Comparison of ENCODE assay signal across 1 cellular context in the genomic region with DNA sequence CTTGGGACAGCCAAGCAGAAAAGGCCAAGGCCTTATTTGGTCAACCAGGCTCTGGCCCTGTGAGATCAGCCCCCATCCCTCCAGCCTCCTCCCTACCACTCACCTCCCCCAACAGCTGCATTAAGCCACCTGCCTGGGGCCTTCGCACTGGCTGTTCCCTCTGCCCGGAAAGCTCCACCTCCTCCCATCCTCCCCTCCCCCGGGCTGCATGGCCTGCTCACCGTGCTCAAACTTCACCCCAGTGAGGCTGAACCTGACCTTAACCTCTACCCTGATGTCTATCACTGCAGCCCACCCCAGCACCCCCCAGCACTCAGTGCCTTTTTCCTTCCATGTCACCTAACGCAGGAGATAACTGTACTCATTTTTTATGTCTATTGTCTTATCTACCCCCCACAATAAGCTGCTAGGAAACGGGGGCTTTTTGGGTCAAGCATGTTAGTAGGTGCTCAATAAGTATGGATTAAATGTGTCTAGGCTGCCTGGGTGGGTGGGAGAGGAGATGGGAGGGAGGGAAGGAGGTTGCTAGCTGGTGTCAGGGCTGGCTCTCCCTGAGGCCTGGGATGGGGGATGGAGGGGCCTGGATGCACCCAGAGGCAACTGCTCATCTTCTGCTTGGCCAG.
TF ChIP-seq lines count a peak whose summit lies in the region.

No MANE protein-coding gene starts in this region.

TF ChIP-seq in GM12878, 131 proteins besides CTCF, POLR2A, EP300 and RAD21 (continues in another document):
- TF ChIP-seq BHLHE40 (IDR thresholded peaks at IDR 0.05; ENCODE audit: borderline replicate concordance in 1 of 2, low read depth in 2 of 2, low read length in 1 of 2) (peak; percentile 50 to 71; a peak in 2 of 4 replicates), ZNF217 (IDR thresholded peaks at IDR 0.05) (no peak), ATF7 (IDR thresholded peaks at IDR 0.05; ENCODE audit: low read depth) (peak; percentile 64), ESRRA (IDR thresholded peaks at IDR 0.05; ENCODE audit: low read length) (no peak), CBFB (IDR thresholded peaks at IDR 0.05; ENCODE audit: low read depth) (peak; percentile 58; the same call in 1 of the 2 replicates), NFIC (IDR thresholded peaks at IDR 0.05; ENCODE audit: low read depth, low read length) (no peak), IKZF1 (conservative IDR thresholded peaks at IDR 0.05) (peak; percentile 78; the same call in 1 of the 2 replicates), NRF1 (conservative IDR thresholded peaks at IDR 0.05; ENCODE audit: low read depth, low read length) (no peak), NR2F1 (conservative IDR thresholded peaks at IDR 0.05) (peak; percentile 85), BRCA1 (IDR thresholded peaks at IDR 0.05; ENCODE audit: low read depth, low read length) (no peak), ZNF24 (IDR thresholded peaks at IDR 0.05) (0 out of 2 replicates have a peak, but pooled peaks have one; percentile 39), EGR1 (IDR thresholded peaks at IDR 0.05; ENCODE audit: borderline replicate concordance in 1 of 2, low read depth in 2 of 2, low read length in 2 of 2) (peak in 1 of 2 experiments; percentile 51; a peak in 1 of 3 replicates), SUZ12 (IDR thresholded peaks at IDR 0.05; ENCODE audit: unreplicated experiment) (no peak), RAD51 (IDR thresholded peaks at IDR 0.05) (peak; percentile 18; the same call in 1 of the 2 replicates), RFX5 (IDR thresholded peaks at IDR 0.05; ENCODE audit: low read depth, low read length) (no peak), CHD2 (IDR thresholded peaks at IDR 0.05; ENCODE audit: borderline replicate concordance, low read depth, low read length) (peak; percentile 92), BCL11A (IDR thresholded peaks at IDR 0.05; ENCODE audit: low read depth, low read length) (0 out of 2 replicates have a peak, but pooled peaks have one; percentile 27), HDGF (IDR thresholded peaks at IDR 0.05) (0 out of 2 replicates have a peak, but pooled peaks have one; percentile 89), JUND (IDR thresholded peaks at IDR 0.05; ENCODE audit: low read depth, low read length) (no peak), CHD4 (IDR thresholded peaks at IDR 0.05) (no peak)
- TF ChIP-seq, protein P1, sequence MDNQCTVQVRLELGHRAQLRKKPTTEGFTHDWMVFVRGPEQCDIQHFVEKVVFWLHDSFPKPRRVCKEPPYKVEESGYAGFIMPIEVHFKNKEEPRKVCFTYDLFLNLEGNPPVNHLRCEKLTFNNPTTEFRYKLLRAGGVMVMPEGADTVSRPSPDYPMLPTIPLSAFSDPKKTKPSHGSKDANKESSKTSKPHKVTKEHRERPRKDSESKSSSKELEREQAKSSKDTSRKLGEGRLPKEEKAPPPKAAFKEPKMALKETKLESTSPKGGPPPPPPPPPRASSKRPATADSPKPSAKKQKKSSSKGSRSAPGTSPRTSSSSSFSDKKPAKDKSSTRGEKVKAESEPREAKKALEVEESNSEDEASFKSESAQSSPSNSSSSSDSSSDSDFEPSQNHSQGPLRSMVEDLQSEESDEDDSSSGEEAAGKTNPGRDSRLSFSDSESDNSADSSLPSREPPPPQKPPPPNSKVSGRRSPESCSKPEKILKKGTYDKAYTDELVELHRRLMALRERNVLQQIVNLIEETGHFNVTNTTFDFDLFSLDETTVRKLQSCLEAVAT (IDR thresholded peaks at IDR 0.05): peak; percentile 80
- TF ChIP-seq, protein P2, sequence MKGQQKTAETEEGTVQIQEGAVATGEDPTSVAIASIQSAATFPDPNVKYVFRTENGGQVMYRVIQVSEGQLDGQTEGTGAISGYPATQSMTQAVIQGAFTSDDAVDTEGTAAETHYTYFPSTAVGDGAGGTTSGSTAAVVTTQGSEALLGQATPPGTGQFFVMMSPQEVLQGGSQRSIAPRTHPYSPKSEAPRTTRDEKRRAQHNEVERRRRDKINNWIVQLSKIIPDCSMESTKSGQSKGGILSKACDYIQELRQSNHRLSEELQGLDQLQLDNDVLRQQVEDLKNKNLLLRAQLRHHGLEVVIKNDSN (IDR thresholded peaks at IDR 0.05; ENCODE audit: borderline replicate concordance, extremely low read length, insufficient read depth, low read depth, low read length): peak; percentile 5
- TF ChIP-seq, protein P3, sequence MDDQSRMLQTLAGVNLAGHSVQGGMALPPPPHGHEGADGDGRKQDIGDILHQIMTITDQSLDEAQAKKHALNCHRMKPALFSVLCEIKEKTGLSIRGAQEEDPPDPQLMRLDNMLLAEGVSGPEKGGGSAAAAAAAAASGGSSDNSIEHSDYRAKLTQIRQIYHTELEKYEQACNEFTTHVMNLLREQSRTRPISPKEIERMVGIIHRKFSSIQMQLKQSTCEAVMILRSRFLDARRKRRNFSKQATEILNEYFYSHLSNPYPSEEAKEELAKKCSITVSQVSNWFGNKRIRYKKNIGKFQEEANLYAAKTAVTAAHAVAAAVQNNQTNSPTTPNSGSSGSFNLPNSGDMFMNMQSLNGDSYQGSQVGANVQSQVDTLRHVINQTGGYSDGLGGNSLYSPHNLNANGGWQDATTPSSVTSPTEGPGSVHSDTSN (IDR thresholded peaks at IDR 0.05; ENCODE audit: insufficient replicate concordance, low read depth, low read length): peak; percentile 44
- TF ChIP-seq, protein P4, sequence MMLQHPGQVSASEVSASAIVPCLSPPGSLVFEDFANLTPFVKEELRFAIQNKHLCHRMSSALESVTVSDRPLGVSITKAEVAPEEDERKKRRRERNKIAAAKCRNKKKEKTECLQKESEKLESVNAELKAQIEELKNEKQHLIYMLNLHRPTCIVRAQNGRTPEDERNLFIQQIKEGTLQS (IDR thresholded peaks at IDR 0.05; ENCODE audit: borderline replicate concordance, extremely low read depth, low read depth, low read length): no peak
- TF ChIP-seq, protein P5, sequence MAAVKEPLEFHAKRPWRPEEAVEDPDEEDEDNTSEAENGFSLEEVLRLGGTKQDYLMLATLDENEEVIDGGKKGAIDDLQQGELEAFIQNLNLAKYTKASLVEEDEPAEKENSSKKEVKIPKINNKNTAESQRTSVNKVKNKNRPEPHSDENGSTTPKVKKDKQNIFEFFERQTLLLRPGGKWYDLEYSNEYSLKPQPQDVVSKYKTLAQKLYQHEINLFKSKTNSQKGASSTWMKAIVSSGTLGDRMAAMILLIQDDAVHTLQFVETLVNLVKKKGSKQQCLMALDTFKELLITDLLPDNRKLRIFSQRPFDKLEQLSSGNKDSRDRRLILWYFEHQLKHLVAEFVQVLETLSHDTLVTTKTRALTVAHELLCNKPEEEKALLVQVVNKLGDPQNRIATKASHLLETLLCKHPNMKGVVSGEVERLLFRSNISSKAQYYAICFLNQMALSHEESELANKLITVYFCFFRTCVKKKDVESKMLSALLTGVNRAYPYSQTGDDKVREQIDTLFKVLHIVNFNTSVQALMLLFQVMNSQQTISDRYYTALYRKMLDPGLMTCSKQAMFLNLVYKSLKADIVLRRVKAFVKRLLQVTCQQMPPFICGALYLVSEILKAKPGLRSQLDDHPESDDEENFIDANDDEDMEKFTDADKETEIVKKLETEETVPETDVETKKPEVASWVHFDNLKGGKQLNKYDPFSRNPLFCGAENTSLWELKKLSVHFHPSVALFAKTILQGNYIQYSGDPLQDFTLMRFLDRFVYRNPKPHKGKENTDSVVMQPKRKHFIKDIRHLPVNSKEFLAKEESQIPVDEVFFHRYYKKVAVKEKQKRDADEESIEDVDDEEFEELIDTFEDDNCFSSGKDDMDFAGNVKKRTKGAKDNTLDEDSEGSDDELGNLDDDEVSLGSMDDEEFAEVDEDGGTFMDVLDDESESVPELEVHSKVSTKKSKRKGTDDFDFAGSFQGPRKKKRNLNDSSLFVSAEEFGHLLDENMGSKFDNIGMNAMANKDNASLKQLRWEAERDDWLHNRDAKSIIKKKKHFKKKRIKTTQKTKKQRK (IDR thresholded peaks at IDR 0.05; ENCODE audit: low read depth, low read length): no peak
- TF ChIP-seq, protein P6, sequence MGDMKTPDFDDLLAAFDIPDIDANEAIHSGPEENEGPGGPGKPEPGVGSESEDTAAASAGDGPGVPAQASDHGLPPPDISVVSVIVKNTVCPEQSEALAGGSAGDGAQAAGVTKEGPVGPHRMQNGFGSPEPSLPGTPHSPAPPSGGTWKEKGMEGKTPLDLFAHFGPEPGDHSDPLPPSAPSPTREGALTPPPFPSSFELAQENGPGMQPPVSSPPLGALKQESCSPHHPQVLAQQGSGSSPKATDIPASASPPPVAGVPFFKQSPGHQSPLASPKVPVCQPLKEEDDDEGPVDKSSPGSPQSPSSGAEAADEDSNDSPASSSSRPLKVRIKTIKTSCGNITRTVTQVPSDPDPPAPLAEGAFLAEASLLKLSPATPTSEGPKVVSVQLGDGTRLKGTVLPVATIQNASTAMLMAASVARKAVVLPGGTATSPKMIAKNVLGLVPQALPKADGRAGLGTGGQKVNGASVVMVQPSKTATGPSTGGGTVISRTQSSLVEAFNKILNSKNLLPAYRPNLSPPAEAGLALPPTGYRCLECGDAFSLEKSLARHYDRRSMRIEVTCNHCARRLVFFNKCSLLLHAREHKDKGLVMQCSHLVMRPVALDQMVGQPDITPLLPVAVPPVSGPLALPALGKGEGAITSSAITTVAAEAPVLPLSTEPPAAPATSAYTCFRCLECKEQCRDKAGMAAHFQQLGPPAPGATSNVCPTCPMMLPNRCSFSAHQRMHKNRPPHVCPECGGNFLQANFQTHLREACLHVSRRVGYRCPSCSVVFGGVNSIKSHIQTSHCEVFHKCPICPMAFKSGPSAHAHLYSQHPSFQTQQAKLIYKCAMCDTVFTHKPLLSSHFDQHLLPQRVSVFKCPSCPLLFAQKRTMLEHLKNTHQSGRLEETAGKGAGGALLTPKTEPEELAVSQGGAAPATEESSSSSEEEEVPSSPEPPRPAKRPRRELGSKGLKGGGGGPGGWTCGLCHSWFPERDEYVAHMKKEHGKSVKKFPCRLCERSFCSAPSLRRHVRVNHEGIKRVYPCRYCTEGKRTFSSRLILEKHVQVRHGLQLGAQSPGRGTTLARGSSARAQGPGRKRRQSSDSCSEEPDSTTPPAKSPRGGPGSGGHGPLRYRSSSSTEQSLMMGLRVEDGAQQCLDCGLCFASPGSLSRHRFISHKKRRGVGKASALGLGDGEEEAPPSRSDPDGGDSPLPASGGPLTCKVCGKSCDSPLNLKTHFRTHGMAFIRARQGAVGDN (IDR thresholded peaks at IDR 0.05): peak; percentile 85
- TF ChIP-seq, protein P7, sequence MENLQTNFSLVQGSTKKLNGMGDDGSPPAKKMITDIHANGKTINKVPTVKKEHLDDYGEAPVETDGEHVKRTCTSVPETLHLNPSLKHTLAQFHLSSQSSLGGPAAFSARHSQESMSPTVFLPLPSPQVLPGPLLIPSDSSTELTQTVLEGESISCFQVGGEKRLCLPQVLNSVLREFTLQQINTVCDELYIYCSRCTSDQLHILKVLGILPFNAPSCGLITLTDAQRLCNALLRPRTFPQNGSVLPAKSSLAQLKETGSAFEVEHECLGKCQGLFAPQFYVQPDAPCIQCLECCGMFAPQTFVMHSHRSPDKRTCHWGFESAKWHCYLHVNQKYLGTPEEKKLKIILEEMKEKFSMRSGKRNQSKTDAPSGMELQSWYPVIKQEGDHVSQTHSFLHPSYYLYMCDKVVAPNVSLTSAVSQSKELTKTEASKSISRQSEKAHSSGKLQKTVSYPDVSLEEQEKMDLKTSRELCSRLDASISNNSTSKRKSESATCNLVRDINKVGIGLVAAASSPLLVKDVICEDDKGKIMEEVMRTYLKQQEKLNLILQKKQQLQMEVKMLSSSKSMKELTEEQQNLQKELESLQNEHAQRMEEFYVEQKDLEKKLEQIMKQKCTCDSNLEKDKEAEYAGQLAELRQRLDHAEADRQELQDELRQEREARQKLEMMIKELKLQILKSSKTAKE (IDR thresholded peaks at IDR 0.05; ENCODE audit: low read depth, poor library complexity, severe bottlenecking): peak; percentile 71
- TF ChIP-seq, protein P8, sequence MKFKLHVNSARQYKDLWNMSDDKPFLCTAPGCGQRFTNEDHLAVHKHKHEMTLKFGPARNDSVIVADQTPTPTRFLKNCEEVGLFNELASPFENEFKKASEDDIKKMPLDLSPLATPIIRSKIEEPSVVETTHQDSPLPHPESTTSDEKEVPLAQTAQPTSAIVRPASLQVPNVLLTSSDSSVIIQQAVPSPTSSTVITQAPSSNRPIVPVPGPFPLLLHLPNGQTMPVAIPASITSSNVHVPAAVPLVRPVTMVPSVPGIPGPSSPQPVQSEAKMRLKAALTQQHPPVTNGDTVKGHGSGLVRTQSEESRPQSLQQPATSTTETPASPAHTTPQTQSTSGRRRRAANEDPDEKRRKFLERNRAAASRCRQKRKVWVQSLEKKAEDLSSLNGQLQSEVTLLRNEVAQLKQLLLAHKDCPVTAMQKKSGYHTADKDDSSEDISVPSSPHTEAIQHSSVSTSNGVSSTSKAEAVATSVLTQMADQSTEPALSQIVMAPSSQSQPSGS (IDR thresholded peaks at IDR 0.05; ENCODE audit: low read length): no peak
- TF ChIP-seq, protein P9, sequence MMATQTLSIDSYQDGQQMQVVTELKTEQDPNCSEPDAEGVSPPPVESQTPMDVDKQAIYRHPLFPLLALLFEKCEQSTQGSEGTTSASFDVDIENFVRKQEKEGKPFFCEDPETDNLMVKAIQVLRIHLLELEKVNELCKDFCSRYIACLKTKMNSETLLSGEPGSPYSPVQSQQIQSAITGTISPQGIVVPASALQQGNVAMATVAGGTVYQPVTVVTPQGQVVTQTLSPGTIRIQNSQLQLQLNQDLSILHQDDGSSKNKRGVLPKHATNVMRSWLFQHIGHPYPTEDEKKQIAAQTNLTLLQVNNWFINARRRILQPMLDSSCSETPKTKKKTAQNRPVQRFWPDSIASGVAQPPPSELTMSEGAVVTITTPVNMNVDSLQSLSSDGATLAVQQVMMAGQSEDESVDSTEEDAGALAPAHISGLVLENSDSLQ (IDR thresholded peaks at IDR 0.05): 0 out of 2 replicates have a peak, but pooled peaks have one; percentile 23
- TF ChIP-seq, protein P10, sequence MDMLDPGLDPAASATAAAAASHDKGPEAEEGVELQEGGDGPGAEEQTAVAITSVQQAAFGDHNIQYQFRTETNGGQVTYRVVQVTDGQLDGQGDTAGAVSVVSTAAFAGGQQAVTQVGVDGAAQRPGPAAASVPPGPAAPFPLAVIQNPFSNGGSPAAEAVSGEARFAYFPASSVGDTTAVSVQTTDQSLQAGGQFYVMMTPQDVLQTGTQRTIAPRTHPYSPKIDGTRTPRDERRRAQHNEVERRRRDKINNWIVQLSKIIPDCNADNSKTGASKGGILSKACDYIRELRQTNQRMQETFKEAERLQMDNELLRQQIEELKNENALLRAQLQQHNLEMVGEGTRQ (IDR thresholded peaks at IDR 0.05; ENCODE audit: borderline replicate concordance, low read depth, low read length): no peak
- TF ChIP-seq, protein P11, sequence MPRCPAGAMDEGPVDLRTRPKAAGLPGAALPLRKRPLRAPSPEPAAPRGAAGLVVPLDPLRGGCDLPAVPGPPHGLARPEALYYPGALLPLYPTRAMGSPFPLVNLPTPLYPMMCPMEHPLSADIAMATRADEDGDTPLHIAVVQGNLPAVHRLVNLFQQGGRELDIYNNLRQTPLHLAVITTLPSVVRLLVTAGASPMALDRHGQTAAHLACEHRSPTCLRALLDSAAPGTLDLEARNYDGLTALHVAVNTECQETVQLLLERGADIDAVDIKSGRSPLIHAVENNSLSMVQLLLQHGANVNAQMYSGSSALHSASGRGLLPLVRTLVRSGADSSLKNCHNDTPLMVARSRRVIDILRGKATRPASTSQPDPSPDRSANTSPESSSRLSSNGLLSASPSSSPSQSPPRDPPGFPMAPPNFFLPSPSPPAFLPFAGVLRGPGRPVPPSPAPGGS (IDR thresholded peaks at IDR 0.05; ENCODE audit: borderline replicate concordance, insufficient read depth, low read depth, low read length, poor library complexity, severe bottlenecking): no peak
- TF ChIP-seq, protein P12, sequence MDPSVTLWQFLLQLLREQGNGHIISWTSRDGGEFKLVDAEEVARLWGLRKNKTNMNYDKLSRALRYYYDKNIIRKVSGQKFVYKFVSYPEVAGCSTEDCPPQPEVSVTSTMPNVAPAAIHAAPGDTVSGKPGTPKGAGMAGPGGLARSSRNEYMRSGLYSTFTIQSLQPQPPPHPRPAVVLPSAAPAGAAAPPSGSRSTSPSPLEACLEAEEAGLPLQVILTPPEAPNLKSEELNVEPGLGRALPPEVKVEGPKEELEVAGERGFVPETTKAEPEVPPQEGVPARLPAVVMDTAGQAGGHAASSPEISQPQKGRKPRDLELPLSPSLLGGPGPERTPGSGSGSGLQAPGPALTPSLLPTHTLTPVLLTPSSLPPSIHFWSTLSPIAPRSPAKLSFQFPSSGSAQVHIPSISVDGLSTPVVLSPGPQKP (IDR thresholded peaks at IDR 0.05; ENCODE audit: low read depth, low read length): peak; percentile 57
